Comparison of ENCODE assay signal across 1 cellular context in the genomic region with DNA sequence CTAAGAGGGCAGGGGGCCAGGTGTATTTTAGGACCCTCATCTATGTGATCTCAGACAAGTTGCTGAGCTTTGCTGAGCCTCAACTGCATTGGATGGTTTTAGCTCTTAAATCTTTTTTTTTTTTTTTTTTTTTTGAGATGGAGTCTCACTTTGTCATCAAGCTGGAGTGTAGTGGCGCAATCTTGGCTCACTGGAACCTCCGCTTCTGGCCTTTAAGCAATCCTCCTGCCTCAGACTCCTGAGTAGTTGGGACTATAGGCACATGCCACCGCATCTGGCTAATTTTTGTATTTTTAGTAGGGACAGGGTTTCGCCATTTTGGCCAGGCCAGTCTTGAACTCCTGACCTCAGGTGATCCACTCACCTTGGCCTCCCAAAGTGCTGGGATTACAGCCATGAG.
TF ChIP-seq lines count a peak whose summit lies in the region.

No MANE protein-coding gene starts in this region.

TF ChIP-seq in K562, 482 proteins besides CTCF, POLR2A, EP300 and RAD21:
- TF ChIP-seq ZNF384 (IDR thresholded peaks at IDR 0.05; ENCODE audit: low read depth, low read length) = 0 out of 2 replicates have a peak, but pooled peaks have one; percentile 6
- peak; percentile 58 for TF ChIP-seq CEBPB (tag; IDR thresholded peaks at IDR 0.05)
